In genomic region chr14:95353664-95354063, GRCh38 we compare ENCODE assay signal across 23 cellular contexts.
"Had no signal": no experiment of that assay in that cellular context is flagged by ENCODE, and none has a peak within 500 bp of the region (broad histone marks: within the 10 kb centered on the region; RNA-seq: fewer than 3 reads in every experiment).

No MANE protein-coding gene starts in this region.

- DNase-seq: cortex of kidney; dorsolateral prefrontal cortex; effector CD4-positive, alpha-beta T cell; left ventricle myocardium superior; lower lobe of right lung; mucosa of descending colon; naive thymus-derived CD4-positive, alpha-beta T cell; nephron progenitor cell; nucleus accumbens; sigmoid colon; stimulated activated CD4-positive, alpha-beta T cell treated with anti-CD3 and anti-CD28 coated beads, Interleukin-2, amount 100 ng/mL, for 24 hours; stimulated activated CD4-positive, alpha-beta T cell treated with anti-CD3 and anti-CD28 coated beads, Interleukin-4, amount 100 ng/mL, for 24 hours; stimulated activated naive CD8-positive, alpha-beta T cell treated with anti-CD3 and anti-CD28 coated beads, Interleukin-15, Interleukin-2, amounts not matched to agents 100 U/mL and 50 U/mL, for 24 hours; substantia nigra; tibial artery had no signal

- H3K27me3 ChIP-seq: dorsolateral prefrontal cortex, right atrium auricular region, sigmoid colon, testis, tibial artery had no signal

- H3K4me1 Mint-ChIP-seq: mesothelial cell of epicardium; naive thymus-derived CD4-positive, alpha-beta T cell; nephron progenitor cell; stimulated activated effector memory CD8-positive, alpha-beta T cell treated with anti-CD3 and anti-CD28 coated beads, Interleukin-12 subunit alpha, Interleukin-12 subunit beta, amount 100 ng/mL, for 72 hours had no signal

- H3K36me3 Mint-ChIP-seq: memory B cell; naive thymus-derived CD4-positive, alpha-beta T cell; stimulated activated effector memory CD8-positive, alpha-beta T cell treated with anti-CD3 and anti-CD28 coated beads, Interleukin-12 subunit alpha, Interleukin-12 subunit beta, amount 100 ng/mL, for 72 hours; type B pancreatic cell had no signal

- H3K4me1 ChIP-seq: lower lobe of right lung, prostate gland, right atrium auricular region, sigmoid colon, testis, tibial artery had no signal

- H3K4me3 ChIP-seq: dorsolateral prefrontal cortex, lower lobe of right lung, mucosa of descending colon, prostate gland, right atrium auricular region, sigmoid colon, testis, tibial artery had no signal

- ATAC-seq: left ventricle myocardium superior; lower lobe of right lung; mucosa of descending colon; naive thymus-derived CD4-positive, alpha-beta T cell; stimulated activated effector memory CD8-positive, alpha-beta T cell treated with anti-CD3 and anti-CD28 coated beads, Interleukin-12 subunit alpha, Interleukin-12 subunit beta, amount 100 ng/mL, for 72 hours; stimulated activated naive CD8-positive, alpha-beta T cell treated with anti-CD3 and anti-CD28 coated beads, Interleukin-15, Interleukin-2, amounts not matched to agents 100 U/mL and 50 U/mL, for 24 hours had no signal

- H3K9me3 Mint-ChIP-seq: type B pancreatic cell had no signal

- H3K4me3 Mint-ChIP-seq: memory B cell; mesothelial cell of epicardium; naive thymus-derived CD4-positive, alpha-beta T cell; nephron progenitor cell; stimulated activated effector memory CD8-positive, alpha-beta T cell treated with anti-CD3 and anti-CD28 coated beads, Interleukin-12 subunit alpha, Interleukin-12 subunit beta, amount 100 ng/mL, for 72 hours; type B pancreatic cell had no signal

- H3K27ac ChIP-seq: dorsolateral prefrontal cortex, lower lobe of right lung, prostate gland, right atrium auricular region, sigmoid colon, testis, tibial artery had no signal

- FAIRE-seq: keratinocyte had no signal

- H3K36me3 ChIP-seq: lower lobe of right lung, prostate gland, right atrium auricular region, sigmoid colon, tibial artery had no signal

- H3K27ac Mint-ChIP-seq: memory B cell; mesothelial cell of epicardium; naive thymus-derived CD4-positive, alpha-beta T cell; nephron progenitor cell; stimulated activated effector memory CD8-positive, alpha-beta T cell treated with anti-CD3 and anti-CD28 coated beads, Interleukin-12 subunit alpha, Interleukin-12 subunit beta, amount 100 ng/mL, for 72 hours; type B pancreatic cell had no signal

- H3K9me3 ChIP-seq: prostate gland, testis had no signal
